ENCODE assay signal across 9 cellular contexts in genomic region chr1:160437432-160438319, GRCh38. TPM values are rescaled to one million over a fixed set of nuclear protein-coding genes. Genes with fewer than 3 reads are reported as not detected.
A peak's percentile ranks its signal among the peaks of the same experiment; 100 is the strongest.
DNase-seq lines count a peak whose midpoint lies in the region; ATAC-seq, FAIRE-seq and TF ChIP-seq lines count a peak whose summit lies in the region.
"Had no signal": no experiment of that assay in that cellular context is flagged by ENCODE, and none has a peak within 500 bp of the region (broad histone marks: within the 10 kb centered on the region; RNA-seq: fewer than 3 reads in every experiment).

No MANE protein-coding gene starts in this region.

- TF ChIP-seq CTCF in SU-DHL-6 (IDR thresholded peaks at IDR 0.05; ENCODE audit: insufficient read depth, low read length, poor library complexity, severe bottlenecking) (no peak), uterus (IDR thresholded peaks at IDR 0.05) (no peak)

- H3K4me1 ChIP-seq in small intestine (ENCODE audit: control insufficient read depth in 2 of 2, insufficient read depth in 1 of 2, low read depth in 1 of 2, low read length in 1 of 2) (peaks cover 0 to 2% of the 10 kb centered on the region in 2 donors), uterus (no peaks in the 10 kb centered on the region)
- H3K4me1 ChIP-seq: A549 had no signal

- H3K9ac ChIP-seq in SU-DHL-6 (ENCODE audit: low read length), result peak overlapping the region; percentile 7; the same call in 1 of the 2 replicates

- no peaks in the 10 kb centered on the region for H3K9me3 ChIP-seq in SU-DHL-6 (ENCODE audit: insufficient read depth, low read length)
- no peaks in the 10 kb centered on the region for H3K9me3 ChIP-seq in small intestine (ENCODE audit: control insufficient read depth, low read depth)
- no peaks in the 10 kb centered on the region for H3K9me3 ChIP-seq in uterus
- H3K9me3 ChIP-seq: A549 had no signal

- peak overlapping the region; percentile 6 for H2AFZ ChIP-seq in SU-DHL-6 (ENCODE audit: low read depth, low read length, severe bottlenecking)

- intact Hi-C loops in uterus (cut with DNase I; ENCODE audit: low total_unique reads), result no loop called here

- H3K79me2 ChIP-seq in SU-DHL-6 (ENCODE audit: insufficient read depth, low read length), result no peaks in the 10 kb centered on the region

- H3F3A ChIP-seq in SU-DHL-6 (ENCODE audit: insufficient read depth), result peaks cover 12% of the 10 kb centered on the region

- DNase-seq in activated CD4-positive, CD25-positive, alpha-beta regulatory T cell treated with anti-CD3 and anti-CD28 coated beads, Interleukin-2, amount 50 U/mL, for 72 hours, result no peak
- DNase-seq in small intestine, result peak; percentile 69
- DNase-seq in NCI-H1417 (lab: John Stamatoyannopoulos, UW), result no peak
- no peak for DNase-seq in uterus
- DNase-seq in T-helper 9 cell, result no peak

- H3K36me3 ChIP-seq in SU-DHL-6 (ENCODE audit: low read length) (no peaks in the 10 kb centered on the region), small intestine (ENCODE audit: control insufficient read depth in 2 of 2, insufficient read depth in 2 of 2, low read length in 2 of 2) (no peaks in the 10 kb centered on the region), uterus (no peaks in the 10 kb centered on the region)

- H3K27ac ChIP-seq in SU-DHL-6 (ENCODE audit: low read depth, low read length) (no peak overlapping the region), small intestine (ENCODE audit: low read depth in 1 of 2, low read length in 1 of 2) (peak overlapping the region; percentile 55 to 88), uterus (no peak overlapping the region)
- H3K27ac ChIP-seq: A549 had no signal

- ATAC-seq in activated CD4-positive, CD25-positive, alpha-beta regulatory T cell treated with anti-CD3 and anti-CD28 coated beads, Interleukin-2, amount 50 U/mL, for 24 hours, result peak; percentile 86 to 95
- ATAC-seq in HG02884 (IDR thresholded peaks at IDR 0.05; ENCODE audit: unreplicated experiment), result peak; percentile 54
- ATAC-seq: A549 had no signal

- H3K4me3 ChIP-seq in SU-DHL-6 (ENCODE audit: insufficient read depth, low read length, poor library complexity, severe bottlenecking) (no peak overlapping the region), small intestine (ENCODE audit: low read depth in 1 of 2, low read length in 2 of 2) (peak overlapping the region in 1 of 2 donors; percentile 8), uterus (no peak overlapping the region)
- H3K4me3 ChIP-seq: A549 had no signal

- peak overlapping the region; percentile 56 for H3K4me2 ChIP-seq in SU-DHL-6 (ENCODE audit: low read depth, low read length, poor library complexity, severe bottlenecking)
- H3K4me2 ChIP-seq: A549 had no signal

- H3K27me3 ChIP-seq in SU-DHL-6 (ENCODE audit: low read length) (no peaks in the 10 kb centered on the region), small intestine (ENCODE audit: control insufficient read depth in 2 of 2, insufficient read depth in 2 of 2, low read length in 2 of 2) (no peaks in the 10 kb centered on the region), uterus (no peaks in the 10 kb centered on the region)

- H3K9me2 ChIP-seq in SU-DHL-6 (replicated peaks; ENCODE audit: insufficient read depth, low read length), result no peaks in the 10 kb centered on the region

- H4K20me1 ChIP-seq in SU-DHL-6 (ENCODE audit: low read depth, low read length), result no peaks in the 10 kb centered on the region

- no peak for FAIRE-seq in small intestine (lab: Jason Lieb, UNC)
- FAIRE-seq: A549 had no signal

- 14 to 31% (median 23%) methylated on average over 4 of the region's 4 CpGs for WGBS in small intestine, 3 donors

- no peak for TF ChIP-seq POLR2A in uterus (IDR thresholded peaks at IDR 0.05)

RNA-seq across cellular contexts. Expression of gene VANGL2, which starts 37.3 kb away (rescaled TPM):
- polyA plus RNA-seq in small intestine, result 1 to 10 TPM in 1 of 3 donors, under 1 TPM in 2; 0.27 to 5.4 (median 0.67) TPM
- 10 to 100 TPM in 1 of 4 donors, 1 to 10 TPM in 2, under 1 TPM in 1; 0.26 to 14.1 (median 4.7) TPM for total RNA-seq in uterus

Comparison
In these comparisons a context has a peak if more than half of its experiments do, and no peak if none do; other contexts are left out.
1. H3K27ac ChIP-seq: peak in small intestine (2 of 2); none in SU-DHL-6 (single experiment) and uterus (0 of 2).